ENCODE assay signal across 8 cellular contexts in genomic region chr18:46917808-46918600, GRCh38. TPM values are rescaled to one million over a fixed set of nuclear protein-coding genes. Genes with fewer than 3 reads are reported as not detected.
DNase-seq lines count a peak whose midpoint lies in the region; ATAC-seq and TF ChIP-seq lines count a peak whose summit lies in the region.

No MANE protein-coding gene starts in this region.

- H3K27me3 Mint-ChIP-seq in activated T-helper 17 cell treated with anti-CD3 and anti-CD28 coated beads, Interleukin-2, amount 50 U/mL, for 72 hours: no peaks in the 10 kb centered on the region

- peak overlapping the region; percentile 83 for H3K4me3 ChIP-seq in parathyroid adenoma (ENCODE audit: low read depth, low read length)

- H3K4me1 Mint-ChIP-seq in activated T-helper 17 cell treated with anti-CD3 and anti-CD28 coated beads, Interleukin-2, amount 50 U/mL, for 72 hours: peaks cover 39% of the 10 kb centered on the region

- H3K4me2 ChIP-seq in parathyroid adenoma (ENCODE audit: low read length): peak overlapping the region; percentile 73

- DNase-seq in DMS 273 (lab: John Stamatoyannopoulos, UW; ENCODE audit: unreplicated experiment) (peak; percentile 71), KBM-7 (peak; percentile 52), glomerular visceral epithelial cell (ENCODE audit: extremely low spot score) (peak; percentile 15), germinal center (ENCODE audit: low spot score) (no peak), occipital lobe (lab: John Stamatoyannopoulos, UW) (no peak)

- peak overlapping the region; percentile 71 for H3K9ac ChIP-seq in parathyroid adenoma

- no peaks in the 10 kb centered on the region for H3K27me3 ChIP-seq in parathyroid adenoma (ENCODE audit: control insufficient read depth, insufficient read depth, low read length)

- no peak for TF ChIP-seq CTCF in parathyroid adenoma (IDR thresholded peaks at IDR 0.05)

- in situ Hi-C loops in KBM-7 (cut with MboI; ENCODE audit: low pct_unique_long_range_greater_than_20kb, low sequenced_read_pairs): no loop called here

- no peaks in the 10 kb centered on the region for H3K36me3 Mint-ChIP-seq in activated T-helper 17 cell treated with anti-CD3 and anti-CD28 coated beads, Interleukin-2, amount 50 U/mL, for 72 hours (ENCODE audit: low read depth)

- H3K27ac ChIP-seq in parathyroid adenoma: peak overlapping the region; percentile 96

- peak overlapping the region; percentile 91 for H3K4me3 Mint-ChIP-seq in activated T-helper 17 cell treated with anti-CD3 and anti-CD28 coated beads, Interleukin-2, amount 50 U/mL, for 72 hours

- peak overlapping the region; percentile 28 for H3K27ac Mint-ChIP-seq in activated T-helper 17 cell treated with anti-CD3 and anti-CD28 coated beads, Interleukin-2, amount 50 U/mL, for 72 hours

- no peaks in the 10 kb centered on the region for H3K9me3 ChIP-seq in parathyroid adenoma (ENCODE audit: control insufficient read depth, low read length)

- no peaks in the 10 kb centered on the region for H3K36me3 ChIP-seq in parathyroid adenoma (ENCODE audit: control insufficient read depth, insufficient read depth, low read length)

- peaks cover 23% of the 10 kb centered on the region for H3K79me2 ChIP-seq in parathyroid adenoma

- peaks cover 2% of the 10 kb centered on the region for H3K4me1 ChIP-seq in parathyroid adenoma

- H3K9me3 Mint-ChIP-seq in activated T-helper 17 cell treated with anti-CD3 and anti-CD28 coated beads, Interleukin-2, amount 50 U/mL, for 72 hours: no peaks in the 10 kb centered on the region

- peak; percentile 3 for ATAC-seq in GM19463 (IDR thresholded peaks at IDR 0.05; ENCODE audit: unreplicated experiment)
- ATAC-seq in activated T-helper 17 cell treated with anti-CD3 and anti-CD28 coated beads, Interleukin-2, amount 50 U/mL, for 72 hours (replicated peaks): peak; percentile 13

- H2AFZ ChIP-seq in parathyroid adenoma: peak overlapping the region; percentile 94

RNA-seq across cellular contexts. Expression of gene KATNAL2, which starts 0.6 kb away (rescaled TPM):
- total RNA-seq in activated T-helper 17 cell treated with anti-CD3 and anti-CD28 coated beads, Interleukin-2, amount 50 U/mL, for 72 hours: under 1 TPM; 0.39 to 0.53 TPM
- 2.0 TPM for total RNA-seq in occipital lobe

RNA-seq across cellular contexts. Expression of gene PIAS2, which starts 0.7 kb away (rescaled TPM):
- total RNA-seq in activated T-helper 17 cell treated with anti-CD3 and anti-CD28 coated beads, Interleukin-2, amount 50 U/mL, for 72 hours: 10 to 100 TPM; 20.0 to 27.3 TPM
- total RNA-seq in occipital lobe: 72.7 TPM

Comparison
In these comparisons a context has a peak if more than half of its experiments do, and no peak if none do; other contexts are left out.
1. DNase-seq: peak in DMS 273 (single experiment), KBM-7 (single experiment) and glomerular visceral epithelial cell (single experiment); none in germinal center (single experiment) and occipital lobe (single experiment).